Comparison of ENCODE assay signal across 24 cellular contexts in genomic region chr16:4382795-4383357, GRCh38. TPM values are rescaled to one million over a fixed set of nuclear protein-coding genes. Genes with fewer than 3 reads are reported as not detected.
DNase-seq lines count a peak whose midpoint lies in the region; ATAC-seq, FAIRE-seq and TF ChIP-seq lines count a peak whose summit lies in the region.
"Had no signal": no experiment of that assay in that cellular context is flagged by ENCODE, and none has a peak within 500 bp of the region (broad histone marks: within the 10 kb centered on the region; RNA-seq: fewer than 3 reads in every experiment).

No MANE protein-coding gene starts in this region.

- POLR2A ChIA-PET in WTC11 (lab: Charles Lee) = interaction anchor here (1.5 kb wide), 1 partner anchor 11 kb away, joined by 3 read pairs; no protein-coding TSS in a partner anchor

- H3K23ac ChIP-seq in mesendoderm (ENCODE audit: low read length) = no peak overlapping the region

- no peak overlapping the region for H2BK15ac ChIP-seq in mesendoderm (replicated peaks; ENCODE audit: low read depth)

- H3K4ac ChIP-seq in mesendoderm (ENCODE audit: low read depth, low read length) = no peak overlapping the region

- TF ChIP-seq EP300 in upper lobe of left lung (IDR thresholded peaks at IDR 0.05) = no peak

- H2BK120ac ChIP-seq in mesendoderm (ENCODE audit: low read depth, low read length) = no peak overlapping the region

- no peak for ATAC-seq in Right ventricle myocardium superior (ENCODE audit: poor library complexity)
- ATAC-seq in WTC11 = no peak
- ATAC-seq in upper lobe of left lung (ENCODE audit: low FRiP score in 2 of 2) = no peak
- ATAC-seq: A549, foreskin keratinocyte, mucosa of descending colon had no signal

- no peaks in the 10 kb centered on the region for H3K79me1 ChIP-seq in mesendoderm (ENCODE audit: low read length)

- TF ChIP-seq POLR2A in upper lobe of left lung (IDR thresholded peaks at IDR 0.05) = no peak
- no peak for TF ChIP-seq POLR2A in esophagus squamous epithelium (IDR thresholded peaks at IDR 0.05)

- H3K79me2 ChIP-seq in mesendoderm (ENCODE audit: control insufficient read depth, insufficient read depth, low read length) = no peaks in the 10 kb centered on the region

- H3K36me3 ChIP-seq in left ventricle myocardium inferior (peaks cover 30% of the 10 kb centered on the region), upper lobe of left lung (peaks cover 15 to 80% (median 60%) of the 10 kb centered on the region in 4 donors), esophagus squamous epithelium (peaks cover 0 to 91% (median 14%) of the 10 kb centered on the region in 3 donors), mesendoderm (ENCODE audit: control insufficient read depth, insufficient read depth, low read length) (no peaks in the 10 kb centered on the region)

- H4K8ac ChIP-seq in mesendoderm (ENCODE audit: low read depth, low read length) = no peak overlapping the region

- peaks cover 13% of the 10 kb centered on the region for H3K4me1 Mint-ChIP-seq in WTC11
- peaks cover 28% of the 10 kb centered on the region for H3K4me1 Mint-ChIP-seq in mesothelial cell of epicardium

- H3K27me3 Mint-ChIP-seq in WTC11 (ENCODE audit: low read depth) (no peaks in the 10 kb centered on the region), mesothelial cell of epicardium (ENCODE audit: low read depth) (no peaks in the 10 kb centered on the region)
- H3K27me3 Mint-ChIP-seq: CD4-positive, alpha-beta memory T cell had no signal

- H3K4me1 ChIP-seq in left ventricle myocardium inferior = peaks cover 83% of the 10 kb centered on the region
- peaks cover 17 to 31% (median 26%) of the 10 kb centered on the region in 4 donors for H3K4me1 ChIP-seq in upper lobe of left lung
- H3K4me1 ChIP-seq in esophagus squamous epithelium = peaks cover 3 to 63% (median 6%) of the 10 kb centered on the region in 3 donors
- H3K4me1 ChIP-seq in mesendoderm (ENCODE audit: control insufficient read depth, low read depth, low read length) = no peaks in the 10 kb centered on the region
- H3K4me1 ChIP-seq: foreskin keratinocyte had no signal

- DNase-seq in left ventricle myocardium inferior = no peak
- DNase-seq in Right ventricle myocardium superior = no peak
- DNase-seq in WTC11 (ENCODE audit: low spot score) = no peak
- no peak for DNase-seq in mesothelial cell of epicardium (ENCODE audit: low spot score in 2 of 2, unreplicated experiment in 2 of 2)
- peak in 1 of 2 donors; percentile 60 for DNase-seq in upper lobe of left lung
- DNase-seq in esophagus squamous epithelium (lab: John Stamatoyannopoulos, UW) = no peak
- no peak for DNase-seq in HTR-8/SVneo (ENCODE audit: insufficient read length, low spot score)
- no peak for DNase-seq in mesendoderm
- DNase-seq: activated CD4-positive, alpha-beta T cell treated with anti-CD3 and anti-CD28 coated beads, Interleukin-2, amount 50 U/mL, for 1 hour; activated CD8-positive, alpha-beta memory T cell treated with anti-CD3 and anti-CD28 coated beads, Interleukin-2, amount 50 U/mL, for 48 hours; activated effector memory CD4-positive, alpha-beta T cell treated with anti-CD3 and anti-CD28 coated beads, Interleukin-2, amount 50 U/mL, for 16 hours; CD4-positive, alpha-beta memory T cell; DMS79; foreskin keratinocyte; MM.1S; NCI-H187 treated with DMSO at 0.1 percent for 48 hours; NCI-H446; occipital lobe; RPMI8226; sigmoid colon; SW 1271 had no signal

- H3K18ac ChIP-seq in mesendoderm (ENCODE audit: low read length) = no peak overlapping the region

- no peak overlapping the region for H3K4me2 ChIP-seq in mesendoderm (ENCODE audit: low read length)
- H3K4me2 ChIP-seq: A549 had no signal

- no peaks in the 10 kb centered on the region for H3K36me3 Mint-ChIP-seq in WTC11
- H3K36me3 Mint-ChIP-seq in mesothelial cell of epicardium = peaks cover 2% of the 10 kb centered on the region

- CTCF ChIA-PET in WTC11 (lab: Charles Lee) = interaction anchor here (1.3 to 11.7 kb wide), 4 partner anchors 8 to 24 kb away, joined by 3 to 273 read pairs (median 10); no protein-coding TSS in a partner anchor

- H4K5ac ChIP-seq in mesendoderm (ENCODE audit: low read length) = no peak overlapping the region

- H3K9me3 Mint-ChIP-seq in WTC11 (no peaks in the 10 kb centered on the region), mesothelial cell of epicardium (no peaks in the 10 kb centered on the region)
- H3K9me3 Mint-ChIP-seq: CD4-positive, alpha-beta memory T cell had no signal

- intact Hi-C loops in left ventricle myocardium inferior (cut with micrococcal nuclease) (no loop called here), Right ventricle myocardium superior (cut with DNase I) (no loop called here), esophagus squamous epithelium (cut with DNase I) (no loop called here)

- H3K27me3 ChIP-seq in left ventricle myocardium inferior (ENCODE audit: low read depth) (no peaks in the 10 kb centered on the region), upper lobe of left lung (no peaks in the 10 kb centered on the region), esophagus squamous epithelium (no peaks in the 10 kb centered on the region), mesendoderm (ENCODE audit: insufficient read depth, low read length, poor library complexity) (no peaks in the 10 kb centered on the region)
- H3K27me3 ChIP-seq: foreskin keratinocyte, sigmoid colon had no signal

- H3K9me3 ChIP-seq in left ventricle myocardium inferior (replicated peaks) (no peaks in the 10 kb centered on the region), upper lobe of left lung (no peaks in the 10 kb centered on the region), esophagus squamous epithelium (no peaks in the 10 kb centered on the region)
- H3K9me3 ChIP-seq: A549, mucosa of descending colon, sigmoid colon had no signal

- FAIRE-seq in HTR-8/SVneo (lab: Jason Lieb, UNC) = no peak
- FAIRE-seq: A549, H54 had no signal

- H3K9ac ChIP-seq in mesendoderm (ENCODE audit: low read length) = no peak overlapping the region

- H3K27ac Mint-ChIP-seq in WTC11 = peak overlapping the region; percentile 68; the same call in 1 of the 2 replicates
- H3K27ac Mint-ChIP-seq in mesothelial cell of epicardium = peak overlapping the region; percentile 25

- WGBS in upper lobe of left lung, 2 donors = 86 to 92% methylated on average over 10 to 21 of the region's 21 CpGs
- 73 to 80% methylated on average over 13 to 14 of the region's 21 CpGs for WGBS in esophagus squamous epithelium, 2 donors
- WGBS in mesendoderm (ENCODE audit: extremely low coverage, insufficient coverage, low lambda C conversion rate) = no CpG with 5 or more reads among the region's 21 CpGs

- no peak overlapping the region for H2AK5ac ChIP-seq in mesendoderm (ENCODE audit: low read length)

- H3K27ac ChIP-seq in left ventricle myocardium inferior (replicated peaks) (peak overlapping the region; percentile 38), upper lobe of left lung (peak overlapping the region in 3 of 4 donors; percentile 3 to 57 (median 25)), esophagus squamous epithelium (no peak overlapping the region), mesendoderm (ENCODE audit: low read depth, low read length) (no peak overlapping the region)
- H3K27ac ChIP-seq: A549, foreskin keratinocyte, sigmoid colon had no signal

- no peak overlapping the region for H2BK5ac ChIP-seq in mesendoderm (ENCODE audit: low read length)

- H3K56ac ChIP-seq in mesendoderm (ENCODE audit: low read length) = no peak overlapping the region

- H3K4me3 ChIP-seq in left ventricle myocardium inferior (no peak overlapping the region), upper lobe of left lung (no peak overlapping the region), esophagus squamous epithelium (no peak overlapping the region), mesendoderm (ENCODE audit: low read length) (no peak overlapping the region)
- H3K4me3 ChIP-seq: A549, mucosa of descending colon, sigmoid colon had no signal

- no peak overlapping the region for H3K4me3 Mint-ChIP-seq in WTC11
- no peak overlapping the region for H3K4me3 Mint-ChIP-seq in mesothelial cell of epicardium
- H3K4me3 Mint-ChIP-seq: CD4-positive, alpha-beta memory T cell had no signal

- TF ChIP-seq CTCF in left ventricle myocardium inferior (IDR thresholded peaks at IDR 0.05; ENCODE audit: borderline replicate concordance) (no peak), WTC11 (IDR thresholded peaks at IDR 0.05) (no peak), mesothelial cell of epicardium (IDR thresholded peaks at IDR 0.05; ENCODE audit: unreplicated experiment) (no peak), upper lobe of left lung (IDR thresholded peaks at IDR 0.05) (no peak), esophagus squamous epithelium (IDR thresholded peaks at IDR 0.05) (no peak)

TF ChIP-seq in WTC11, 78 proteins besides CTCF, POLR2A, EP300 and RAD21 (continues in another document):
- TF ChIP-seq ZNF396 (CRISPR knock-in tag; IDR thresholded peaks at IDR 0.05; ENCODE audit: borderline replicate concordance) = no peak

RNA-seq across cellular contexts. Expression of gene VASN, which starts 11.2 kb away (rescaled TPM):
- total RNA-seq in left ventricle myocardium inferior = 5.5 TPM
- total RNA-seq in Right ventricle myocardium superior = 5.7 TPM
- total RNA-seq in WTC11 (2021) = 8.0 to 9.1 TPM (median 8.3 TPM) in 3 replicates
- total RNA-seq in mesothelial cell of epicardium = 36.7 to 37.6 TPM (median 37.5 TPM) in 3 replicates
- 10 to 100 TPM; 11.4 to 40.6 (median 30.2) TPM for total RNA-seq in upper lobe of left lung
- total RNA-seq in esophagus squamous epithelium = 10 to 100 TPM in 3 of 4 donors, 1 to 10 TPM in 1; 9.2 to 20.2 (median 14.2) TPM
- 6.4 TPM for polyA plus RNA-seq in mesendoderm (2013, experiment 1 of 2)
- polyA plus RNA-seq in mesendoderm (2013, experiment 2 of 2) = 6.5 TPM

RNA-seq across cellular contexts. Expression of gene PAM16, which starts 31.8 kb away (rescaled TPM):
- total RNA-seq in left ventricle myocardium inferior = 67.3 TPM
- 74.0 TPM for total RNA-seq in Right ventricle myocardium superior
- 87.2 to 93.7 TPM (median 88.9 TPM) in 3 replicates for total RNA-seq in WTC11 (2021)
- 31.8 to 35.6 TPM (median 33.6 TPM) in 3 replicates for total RNA-seq in mesothelial cell of epicardium
- total RNA-seq in upper lobe of left lung = 10 to 100 TPM; 45.5 to 71.8 (median 62.6) TPM
- total RNA-seq in esophagus squamous epithelium = 10 to 100 TPM; 29.5 to 40.8 (median 33.2) TPM
- polyA plus RNA-seq in mesendoderm (2013, experiment 1 of 2) = 140 TPM
- polyA plus RNA-seq in mesendoderm (2013, experiment 2 of 2) = 140 TPM

RNA-seq across cellular contexts. Expression of gene CORO7, which starts 33.5 kb away (rescaled TPM):
- total RNA-seq in left ventricle myocardium inferior (12.5 TPM), Right ventricle myocardium superior (11.6 TPM), WTC11 (2021) (36.7 to 45.5 TPM (median 38.6 TPM) in 3 replicates), mesothelial cell of epicardium (32.9 to 35.1 TPM (median 34.1 TPM) in 3 replicates), upper lobe of left lung (100 to 1,000 TPM in 2 of 6 donors, 10 to 100 TPM in 4; 42.9 to 235 (median 69.0) TPM), esophagus squamous epithelium (10 to 100 TPM; 15.8 to 25.9 (median 17.8) TPM)
- 8.8 TPM for polyA plus RNA-seq in mesendoderm (2013, experiment 1 of 2)
- polyA plus RNA-seq in mesendoderm (2013, experiment 2 of 2) = 9.0 TPM

RNA-seq across cellular contexts. Expression of gene DNAJA3, which starts 42.8 kb away (rescaled TPM):
- total RNA-seq in left ventricle myocardium inferior = 74.2 TPM
- 76.8 TPM for total RNA-seq in Right ventricle myocardium superior
- total RNA-seq in WTC11 (2021) = 54.8 to 64.1 TPM (median 56.0 TPM) in 3 replicates
- 34.7 to 37.7 TPM (median 35.3 TPM) in 3 replicates for total RNA-seq in mesothelial cell of epicardium
- 10 to 100 TPM; 31.2 to 61.8 (median 36.6) TPM for total RNA-seq in upper lobe of left lung
- 10 to 100 TPM; 45.2 to 59.1 (median 49.1) TPM for total RNA-seq in esophagus squamous epithelium
- 53.2 TPM for polyA plus RNA-seq in mesendoderm (2013, experiment 1 of 2)
- 52.7 TPM for polyA plus RNA-seq in mesendoderm (2013, experiment 2 of 2)

Comparison
In these comparisons a context has a peak if more than half of its experiments do, and no peak if none do; other contexts are left out.
1. H3K27ac ChIP-seq: peak in left ventricle myocardium inferior (single experiment) and upper lobe of left lung (3 of 4); none in esophagus squamous epithelium (0 of 4) and mesendoderm (single experiment).